In the genomic region with DNA sequence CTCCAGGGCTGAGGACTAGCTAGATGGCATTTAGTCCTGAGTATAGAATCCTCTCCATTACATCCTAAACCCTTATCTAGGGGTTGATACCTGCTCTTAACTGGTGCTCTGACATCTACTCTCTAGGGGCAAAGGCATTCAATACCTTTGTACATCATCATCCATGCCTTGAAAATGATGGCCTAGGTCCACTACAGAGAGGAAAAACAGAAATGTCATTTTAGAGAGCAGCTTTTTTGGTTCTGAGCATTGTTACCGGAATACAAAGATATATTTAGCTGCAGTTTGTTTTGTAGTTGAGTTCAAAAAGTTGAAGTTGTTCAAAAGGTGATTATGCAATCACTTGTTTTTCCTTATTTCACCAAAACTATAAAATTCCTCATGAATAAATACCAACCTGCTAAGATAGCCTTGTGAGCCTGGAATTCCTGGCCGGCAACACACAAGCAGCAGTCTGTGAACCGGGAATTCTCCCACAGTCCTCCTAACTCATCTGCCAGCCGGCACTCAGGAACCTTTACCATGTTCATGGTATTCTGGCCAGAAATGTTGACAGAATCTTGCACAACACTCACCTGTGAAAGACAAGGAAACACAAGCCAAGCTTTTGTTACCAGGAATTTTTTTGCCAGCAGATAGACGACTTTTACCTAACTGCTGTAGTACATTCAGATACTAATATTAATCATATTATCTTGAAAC, we compare ENCODE assay signal across 20 cellular contexts. TPM values are rescaled to one million over a fixed set of nuclear protein-coding genes. Genes with fewer than 3 reads are reported as not detected.
DNase-seq lines count a peak whose midpoint lies in the region; ATAC-seq and TF ChIP-seq lines count a peak whose summit lies in the region.
"Had no signal": no experiment of that assay in that cellular context is flagged by ENCODE, and none has a peak within 500 bp of the region (broad histone marks: within the 10 kb centered on the region; RNA-seq: fewer than 3 reads in every experiment).

No MANE protein-coding gene starts in this region.

- TF ChIP-seq CTCF in thyroid gland (IDR thresholded peaks at IDR 0.05) (no peak), testis (IDR thresholded peaks at IDR 0.05) (no peak)

- peak overlapping the region; percentile 8 for H3K27ac Mint-ChIP-seq in T-helper 17 cell
- H3K27ac Mint-ChIP-seq in dendritic cell treated with granulocyte-macrophage colony-stimulating factor and Interleukin-4, amounts not matched to agents 40 ng/mL and 50 ng/mL, for 4 days, result peak overlapping the region; percentile 57
- H3K27ac Mint-ChIP-seq in naive thymus-derived CD8-positive, alpha-beta T cell, result peak overlapping the region in 8 of 10 donors; percentile 3 to 60 (median 36)
- H3K27ac Mint-ChIP-seq: WTC11 had no signal

- H3K9me3 Mint-ChIP-seq in dendritic cell treated with granulocyte-macrophage colony-stimulating factor and Interleukin-4, amounts not matched to agents 40 ng/mL and 50 ng/mL, for 4 days, result no peaks in the 10 kb centered on the region
- H3K9me3 Mint-ChIP-seq in naive thymus-derived CD8-positive, alpha-beta T cell, result no peaks in the 10 kb centered on the region
- H3K9me3 Mint-ChIP-seq: WTC11 had no signal

- DNase-seq in T-helper 17 cell, result no peak
- no peak for DNase-seq in naive thymus-derived CD8-positive, alpha-beta T cell
- DNase-seq in thyroid gland, result peak; percentile 42 to 64
- no peak for DNase-seq in AG08395 (ENCODE audit: low spot score)
- no peak for DNase-seq in testis
- DNase-seq: activated naive CD4-positive, alpha-beta T cell; AML-193; brain microvascular endothelial cell; kidney; NCI-H187; NCI-H446; posterior cingulate gyrus; stimulated activated naive CD8-positive, alpha-beta T cell treated with anti-CD3 and anti-CD28 coated beads, Interleukin-15, Interleukin-2, amounts not matched to agents 100 U/mL and 50 U/mL, for 24 hours had no signal

- H3K4me3 ChIP-seq in thyroid gland (replicated peaks in 1 of 3), result no peak overlapping the region
- H3K4me3 ChIP-seq in testis, result no peak overlapping the region
- H3K4me3 ChIP-seq: HAP-1, hepatocyte had no signal

- ATAC-seq in T-helper 17 cell, result no peak
- ATAC-seq in naive thymus-derived CD8-positive, alpha-beta T cell, result no peak
- ATAC-seq in GM18505 (IDR thresholded peaks at IDR 0.05; ENCODE audit: unreplicated experiment), result no peak
- ATAC-seq: stimulated activated naive CD8-positive, alpha-beta T cell treated with anti-CD3 and anti-CD28 coated beads, Interleukin-15, Interleukin-2, amounts not matched to agents 100 U/mL and 50 U/mL, for 24 hours; WTC11 had no signal

- H3K27me3 ChIP-seq in thyroid gland (no peaks in the 10 kb centered on the region), testis (no peaks in the 10 kb centered on the region)
- H3K27me3 ChIP-seq: brain microvascular endothelial cell, hepatocyte had no signal

- H3K9me3 ChIP-seq in T-helper 17 cell (ENCODE audit: control insufficient read depth, low read length, poor library complexity, severe bottlenecking), result no peaks in the 10 kb centered on the region
- no peaks in the 10 kb centered on the region for H3K9me3 ChIP-seq in thyroid gland
- no peaks in the 10 kb centered on the region for H3K9me3 ChIP-seq in testis
- H3K9me3 ChIP-seq: HAP-1 had no signal

- H3K36me3 ChIP-seq in thyroid gland (peaks cover 7 to 12% of the 10 kb centered on the region in 2 donors), testis (ENCODE audit: low read depth, missing control alignments) (no peaks in the 10 kb centered on the region)

- peaks cover 9% of the 10 kb centered on the region for H3K36me3 Mint-ChIP-seq in T-helper 17 cell (ENCODE audit: low read depth)
- peaks cover 88% of the 10 kb centered on the region for H3K36me3 Mint-ChIP-seq in dendritic cell treated with granulocyte-macrophage colony-stimulating factor and Interleukin-4, amounts not matched to agents 40 ng/mL and 50 ng/mL, for 4 days (ENCODE audit: low read depth)
- H3K36me3 Mint-ChIP-seq in naive thymus-derived CD8-positive, alpha-beta T cell, result peaks cover 6 to 89% (median 15%) of the 10 kb centered on the region in 3 donors

- H3K27me3 Mint-ChIP-seq in T-helper 17 cell, result no peaks in the 10 kb centered on the region
- H3K27me3 Mint-ChIP-seq in dendritic cell treated with granulocyte-macrophage colony-stimulating factor and Interleukin-4, amounts not matched to agents 40 ng/mL and 50 ng/mL, for 4 days, result no peaks in the 10 kb centered on the region
- H3K27me3 Mint-ChIP-seq in naive thymus-derived CD8-positive, alpha-beta T cell, result no peaks in the 10 kb centered on the region

- intact Hi-C loops in dendritic cell treated with granulocyte-macrophage colony-stimulating factor and Interleukin-4, amounts not matched to agents 40 ng/mL and 50 ng/mL, for 4 days (cut with micrococcal nuclease), result loop anchor here (10.0 kb wide), 1 partner anchor 54 kb away; no protein-coding TSS in a partner anchor
- intact Hi-C loops in thyroid gland (cut with DNase I), result no loop called here
- intact Hi-C loops in testis (cut with DNase I; ENCODE audit: low total_unique reads), result no loop called here

- 36 to 58% methylated on average over 5 of the region's 5 CpGs for WGBS in thyroid gland, 2 donors
- WGBS in testis, 2 donors, result 67 to 69% methylated on average over 5 of the region's 5 CpGs

- POLR2A ChIA-PET in naive thymus-derived CD8-positive, alpha-beta T cell (lab: Charles Lee), result interaction anchor here (0.7 kb wide), 1 partner anchor 54 kb away, joined by 3 read pairs; no protein-coding TSS in a partner anchor

- H3K4me3 Mint-ChIP-seq in T-helper 17 cell, result no peak overlapping the region
- H3K4me3 Mint-ChIP-seq in dendritic cell treated with granulocyte-macrophage colony-stimulating factor and Interleukin-4, amounts not matched to agents 40 ng/mL and 50 ng/mL, for 4 days, result no peak overlapping the region
- H3K4me3 Mint-ChIP-seq in naive thymus-derived CD8-positive, alpha-beta T cell, result no peak overlapping the region
- H3K4me3 Mint-ChIP-seq: WTC11 had no signal

- peaks cover 17 to 49% of the 10 kb centered on the region in 2 donors for H3K4me1 ChIP-seq in thyroid gland
- no peaks in the 10 kb centered on the region for H3K4me1 ChIP-seq in testis
- H3K4me1 ChIP-seq: HAP-1 had no signal

- TF ChIP-seq POLR2A in thyroid gland (IDR thresholded peaks at IDR 0.05) (no peak), testis (IDR thresholded peaks at IDR 0.05) (no peak), GM18505 (IDR thresholded peaks at IDR 0.05; ENCODE audit: borderline replicate concordance, extremely low read depth, insufficient read depth, insufficient read length) (no peak)

- H3K4me1 Mint-ChIP-seq in T-helper 17 cell, result peaks cover 3% of the 10 kb centered on the region
- peaks cover 38% of the 10 kb centered on the region for H3K4me1 Mint-ChIP-seq in dendritic cell treated with granulocyte-macrophage colony-stimulating factor and Interleukin-4, amounts not matched to agents 40 ng/mL and 50 ng/mL, for 4 days (ENCODE audit: low read depth)
- H3K4me1 Mint-ChIP-seq in naive thymus-derived CD8-positive, alpha-beta T cell, result peaks cover 0 to 9% (median 8%) of the 10 kb centered on the region in 4 donors
- H3K4me1 Mint-ChIP-seq: WTC11 had no signal

- H3K27ac ChIP-seq in thyroid gland (peak overlapping the region; percentile 54 to 73 (median 58)), testis (peak overlapping the region in 1 of 2 donors; percentile 31)
- H3K27ac ChIP-seq: brain microvascular endothelial cell, hepatocyte, RWPE1 had no signal

RNA-seq across cellular contexts. Expression of gene NXPH3, which starts 35.4 kb away (rescaled TPM):
- total RNA-seq in T-helper 17 cell (not detected), thyroid gland (1 to 10 TPM; 1.0 to 5.1 (median 1.2) TPM), testis (1 to 10 TPM; 4.1 to 5.6 TPM)
- not detected for total RNA-seq in naive thymus-derived CD8-positive, alpha-beta T cell
- polyA plus RNA-seq in naive thymus-derived CD8-positive, alpha-beta T cell, result not detected
- polyA plus RNA-seq in testis (ENCODE audit: insufficient read depth, low read depth, low replicate concordance), result 5.8 TPM
- total RNA-seq: T-helper 1 cell treated with Interleukin-12 subunit alpha and Interleukin-12 subunit beta and Interleukin-4 antibody, amounts not matched to agents 30 ng/mL and 1 ng/mL, for 36 hours had no signal

Comparison
In these comparisons a context has a peak if more than half of its experiments do, and no peak if none do; other contexts are left out.
1. DNase-seq: peak in thyroid gland (2 of 2); none in T-helper 17 cell (0 of 3), naive thymus-derived CD8-positive, alpha-beta T cell (0 of 10), AG08395 (single experiment) and testis (single experiment).
2. Peak in every context shown above with its lines, with median percentiles within 50 percentile points of each other: H3K27ac Mint-ChIP-seq.